Comparison of ENCODE assay signal across 20 cellular contexts in the genomic region with DNA sequence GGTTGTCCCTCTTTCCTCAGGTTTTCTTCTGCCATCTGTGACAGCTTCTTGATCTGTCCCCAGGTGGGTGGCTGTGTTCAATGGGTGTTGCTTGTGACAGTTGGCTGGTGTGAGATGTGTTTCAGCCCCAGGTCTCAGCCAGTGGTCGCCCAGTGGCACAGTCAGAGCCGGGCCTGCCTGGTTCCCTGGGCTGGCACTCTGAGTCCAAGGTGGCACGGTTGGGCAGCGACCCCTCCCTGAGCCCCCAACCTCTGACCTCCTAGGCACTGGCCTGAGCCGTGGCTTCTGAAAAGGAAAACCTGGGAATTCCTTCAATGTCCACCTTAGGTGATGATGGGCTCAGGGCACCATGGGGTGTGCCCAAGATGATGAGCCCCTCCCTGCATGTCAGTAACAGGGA. TPM values are rescaled to one million over a fixed set of nuclear protein-coding genes. Genes with fewer than 3 reads are reported as not detected.
DNase-seq lines count a peak whose midpoint lies in the region; ATAC-seq and TF ChIP-seq lines count a peak whose summit lies in the region.
"Had no signal": no experiment of that assay in that cellular context is flagged by ENCODE, and none has a peak within 500 bp of the region (broad histone marks: within the 10 kb centered on the region; RNA-seq: fewer than 3 reads in every experiment).

No MANE protein-coding gene starts in this region.

- no peak overlapping the region for H2AK5ac ChIP-seq in neuronal stem cell (ENCODE audit: low read depth, low read length)

- no peak overlapping the region for H4K91ac ChIP-seq in neuronal stem cell (ENCODE audit: low read depth, low read length, poor library complexity)

- H2AFZ ChIP-seq in neuronal stem cell (ENCODE audit: low read length), result no peak overlapping the region

- H3K18ac ChIP-seq in neuronal stem cell (ENCODE audit: low read length), result no peak overlapping the region

- DNase-seq in Right ventricle myocardium superior (peak; percentile 25), left ventricle myocardium inferior (no peak), endothelial cell (ENCODE audit: low spot score) (peak; percentile 2), neuronal stem cell (ENCODE audit: low spot score) (no peak), ureter (ENCODE audit: low spot score) (peak; percentile 29), D341Med (ENCODE audit: low spot score) (no peak), NCI-H2081 (lab: John Stamatoyannopoulos, UW) (no peak)
- DNase-seq: ACHN; Caco-2; CD4-positive, CD25-positive, alpha-beta regulatory T cell; DMS53; H7; NCI-H1105 treated with DMSO at 0.1 percent for 48 hours; NCI-H1694 treated with DMSO at 0.1 percent for 48 hours; NCI-H748 treated with DMSO at 0.1 percent for 48 hours; RPMI8226; SJCRH30 had no signal

- no peak overlapping the region for H3K14ac ChIP-seq in neuronal stem cell (ENCODE audit: low read length)

- H3K36me3 ChIP-seq in left ventricle myocardium inferior (no peaks in the 10 kb centered on the region), neuronal stem cell (replicated peaks in 1 of 2; ENCODE audit: control insufficient read depth in 2 of 2, insufficient read depth in 2 of 2, low read length in 2 of 2) (no peaks in the 10 kb centered on the region)
- H3K36me3 ChIP-seq: SJCRH30 had no signal

- H2BK5ac ChIP-seq in neuronal stem cell (ENCODE audit: low read length), result no peak overlapping the region

- H3K36me3 Mint-ChIP-seq in endothelial cell (ENCODE audit: low read depth, unreplicated experiment), result no peaks in the 10 kb centered on the region
- H3K36me3 Mint-ChIP-seq: CD4-positive, CD25-positive, alpha-beta regulatory T cell had no signal

- H2BK120ac ChIP-seq in neuronal stem cell (ENCODE audit: low read depth, low read length), result no peak overlapping the region

- no peak overlapping the region for H4K8ac ChIP-seq in neuronal stem cell (ENCODE audit: low read depth, low read length)

- no peaks in the 10 kb centered on the region for H3K9me3 Mint-ChIP-seq in endothelial cell (ENCODE audit: unreplicated experiment)
- H3K9me3 Mint-ChIP-seq: CD4-positive, CD25-positive, alpha-beta regulatory T cell; IgD-negative memory B cell had no signal

- H3K4me1 Mint-ChIP-seq in endothelial cell (ENCODE audit: unreplicated experiment), result no peaks in the 10 kb centered on the region
- H3K4me1 Mint-ChIP-seq: CD4-positive, CD25-positive, alpha-beta regulatory T cell; IgD-negative memory B cell had no signal

- H3K27me3 Mint-ChIP-seq in endothelial cell (ENCODE audit: unreplicated experiment), result no peaks in the 10 kb centered on the region

- no peak for ATAC-seq in Right ventricle myocardium superior (ENCODE audit: poor library complexity)
- no peak for ATAC-seq in GM18498 (IDR thresholded peaks at IDR 0.05; ENCODE audit: unreplicated experiment)

- H3K4me3 ChIP-seq in left ventricle myocardium inferior (no peak overlapping the region), neuronal stem cell (ENCODE audit: low read length in 2 of 2) (no peak overlapping the region)
- H3K4me3 ChIP-seq: SJCRH30 had no signal

- no peak overlapping the region for H3K27ac Mint-ChIP-seq in endothelial cell (ENCODE audit: unreplicated experiment)
- H3K27ac Mint-ChIP-seq: IgD-negative memory B cell had no signal

- H3K9me3 ChIP-seq in left ventricle myocardium inferior (replicated peaks) (no peaks in the 10 kb centered on the region), neuronal stem cell (replicated peaks in 1 of 2; ENCODE audit: control insufficient read depth in 2 of 2, insufficient read depth in 1 of 2, low read depth in 1 of 2, low read length in 2 of 2) (no peaks in the 10 kb centered on the region)
- H3K9me3 ChIP-seq: Caco-2, SJCRH30 had no signal

- no peak for TF ChIP-seq CTCF in left ventricle myocardium inferior (IDR thresholded peaks at IDR 0.05; ENCODE audit: borderline replicate concordance)
- TF ChIP-seq CTCF in endothelial cell (IDR thresholded peaks at IDR 0.05; ENCODE audit: unreplicated experiment), result no peak

- no peak overlapping the region for H3K9ac ChIP-seq in neuronal stem cell (ENCODE audit: low read depth, low read length, poor library complexity)

- intact Hi-C loops in Right ventricle myocardium superior (cut with DNase I), result no loop called here
- intact Hi-C loops in left ventricle myocardium inferior (cut with micrococcal nuclease), result no loop called here

- H2BK15ac ChIP-seq in neuronal stem cell (ENCODE audit: low read length), result peak overlapping the region; percentile 64

- WGBS in neuronal stem cell (ENCODE audit: extremely low coverage in 2 of 2, insufficient read length in 2 of 2, insufficient replicate concordance in 1 of 2), 2 donors, result no CpG with 5 or more reads among the region's 5 CpGs

- H3K23ac ChIP-seq in neuronal stem cell (ENCODE audit: low read depth, low read length, poor library complexity), result no peak overlapping the region

- H3K4me3 Mint-ChIP-seq in endothelial cell (ENCODE audit: unreplicated experiment), result no peak overlapping the region
- H3K4me3 Mint-ChIP-seq: CD4-positive, CD25-positive, alpha-beta regulatory T cell; IgD-negative memory B cell had no signal

- H3K27me3 ChIP-seq in left ventricle myocardium inferior (ENCODE audit: low read depth) (peaks cover 42% of the 10 kb centered on the region), neuronal stem cell (ENCODE audit: control insufficient read depth in 3 of 3, insufficient read depth in 3 of 3, low read depth in 1 of 3, low read length in 3 of 3) (peaks cover 0 to 15% (median 0%) of the 10 kb centered on the region in 3 experiments)
- H3K27me3 ChIP-seq: SJCRH30 had no signal

- H3K79me1 ChIP-seq in neuronal stem cell (ENCODE audit: low read depth, low read length), result no peaks in the 10 kb centered on the region

- no peak overlapping the region for H3K4ac ChIP-seq in neuronal stem cell (ENCODE audit: low read length)

- H3K4me1 ChIP-seq in left ventricle myocardium inferior, result no peaks in the 10 kb centered on the region
- H3K4me1 ChIP-seq in neuronal stem cell (ENCODE audit: control insufficient read depth in 2 of 2, insufficient read depth in 1 of 2, low read depth in 1 of 2, low read length in 2 of 2), result peaks cover 0 to 3% of the 10 kb centered on the region in 2 donors
- H3K4me1 ChIP-seq: SJCRH30 had no signal

- H3K27ac ChIP-seq in left ventricle myocardium inferior (replicated peaks), result no peak overlapping the region
- no peak overlapping the region for H3K27ac ChIP-seq in neuronal stem cell (replicated peaks; ENCODE audit: low read length)
- H3K27ac ChIP-seq: SJCRH30 had no signal

- peak overlapping the region; percentile 10 for H2BK12ac ChIP-seq in neuronal stem cell (ENCODE audit: low read length)

- H3K4me2 ChIP-seq in neuronal stem cell (ENCODE audit: insufficient read depth, low read length, poor library complexity, severe bottlenecking), result no peak overlapping the region

RNA-seq across cellular contexts. Expression of gene PRODH, which starts 14.0 kb away (rescaled TPM):
- total RNA-seq in Right ventricle myocardium superior (11.9 TPM), left ventricle myocardium inferior (13.3 TPM), endothelial cell (ENCODE audit: unreplicated experiment) (1.8 TPM), ureter (12.4 TPM)
- polyA plus RNA-seq in neuronal stem cell (2013, experiment 1 of 2), result 8.3 TPM
- 8.3 TPM for polyA plus RNA-seq in neuronal stem cell (2013, experiment 2 of 2)
- total RNA-seq: CD4-positive, CD25-positive, alpha-beta regulatory T cell; LHCN-M2 had no signal
- polyA plus RNA-seq: CD4-positive, CD25-positive, alpha-beta regulatory T cell; IgD-negative memory B cell had no signal

RNA-seq across cellular contexts. Expression of gene DGCR6, which starts 44.0 kb away (rescaled TPM):
- total RNA-seq in Right ventricle myocardium superior (13.8 TPM), left ventricle myocardium inferior (13.9 TPM), endothelial cell (ENCODE audit: unreplicated experiment) (1.1 TPM), ureter (1.7 TPM)
- polyA plus RNA-seq in neuronal stem cell (2013, experiment 1 of 2), result 2.0 TPM
- polyA plus RNA-seq in neuronal stem cell (2013, experiment 2 of 2), result 2.0 TPM

Comparison
In these comparisons a context has a peak if more than half of its experiments do, and no peak if none do; other contexts are left out.
1. DNase-seq: peak in Right ventricle myocardium superior (single experiment), endothelial cell (single experiment) and ureter (single experiment); none in left ventricle myocardium inferior (single experiment), neuronal stem cell (single experiment), D341Med (single experiment) and NCI-H2081 (0 of 2).